Comparison of ENCODE assay signal across 13 cellular contexts in genomic region chr2:164881524-164881923, GRCh38. TPM values are rescaled to one million over a fixed set of nuclear protein-coding genes. Genes with fewer than 3 reads are reported as not detected.
A peak's percentile ranks its signal among the peaks of the same experiment; 100 is the strongest.
DNase-seq lines count a peak whose midpoint lies in the region; ATAC-seq and TF ChIP-seq lines count a peak whose summit lies in the region.
"Had no signal": no experiment of that assay in that cellular context is flagged by ENCODE, and none has a peak within 500 bp of the region (broad histone marks: within the 10 kb centered on the region; RNA-seq: fewer than 3 reads in every experiment).

No MANE protein-coding gene starts in this region.

- 79% methylated on average over 1 of the region's 1 CpG for WGBS in hepatocyte (ENCODE audit: low lambda C conversion rate, missing lambda C conversion rate)

- no peaks in the 10 kb centered on the region for H3K9me2 ChIP-seq in hepatocyte (replicated peaks; ENCODE audit: insufficient read depth)

- H3K4me3 ChIP-seq in ACC112 (ENCODE audit: low read depth, low read length), result no peak overlapping the region
- no peak overlapping the region for H3K4me3 ChIP-seq in hepatocyte
- H3K4me3 ChIP-seq: GM23248 had no signal

- H3K27ac ChIP-seq in ACC112 (ENCODE audit: low read depth, low read length) (no peak overlapping the region), hepatocyte (peak overlapping the region; percentile 29)
- H3K27ac ChIP-seq: C4-2B, GM23248 had no signal

- ATAC-seq in stimulated activated memory B cell treated with anti-CD40 and anti-IgM and Interleukin-4, amounts not matched to agents 10 μg/mL and 1 μg/mL and 100 μg/mL, for 72 hours, result no peak

- no peaks in the 10 kb centered on the region for H3K9me3 ChIP-seq in hepatocyte (ENCODE audit: low read depth)
- H3K9me3 ChIP-seq: BE2C had no signal

- no peaks in the 10 kb centered on the region for H3K9me3 Mint-ChIP-seq in stimulated activated memory B cell treated with anti-CD40 and anti-IgM and Interleukin-4, amounts not matched to agents 10 μg/mL and 1 μg/mL and 100 μg/mL, for 72 hours
- H3K9me3 Mint-ChIP-seq: H9 had no signal

- DNase-seq in EH (ENCODE audit: low read depth), result peak; percentile 26
- DNase-seq in hepatocyte (ENCODE audit: low spot score), result no peak
- DNase-seq in DMS153 treated with DMSO at 0.1 percent for 48 hours (lab: John Stamatoyannopoulos, UW; ENCODE audit: unreplicated experiment), result no peak
- DNase-seq in NCI-H526 (lab: John Stamatoyannopoulos, UW), result no peak
- no peak for DNase-seq in activated CD4-positive, alpha-beta T cell treated with anti-CD3 and anti-CD28 coated beads for 1 hour
- DNase-seq: BE2C; CD4-positive, alpha-beta memory T cell; DMS153; GM23248; H9 had no signal

- H2AFZ ChIP-seq in ACC112 (ENCODE audit: low read length, unreplicated experiment), result peak overlapping the region; percentile 12
- H2AFZ ChIP-seq in hepatocyte, result no peak overlapping the region
- H2AFZ ChIP-seq: GM23248 had no signal

- H3K27me3 ChIP-seq in ACC112 (ENCODE audit: insufficient read depth, low read length), result no peaks in the 10 kb centered on the region
- H3K27me3 ChIP-seq in hepatocyte, result no peaks in the 10 kb centered on the region
- H3K27me3 ChIP-seq: BE2C had no signal

- H3K4me1 ChIP-seq in ACC112 (ENCODE audit: control insufficient read depth, insufficient read depth, low read length, unreplicated experiment), result no peaks in the 10 kb centered on the region
- H3K4me1 ChIP-seq in hepatocyte (ENCODE audit: insufficient read depth), result no peaks in the 10 kb centered on the region
- H3K4me1 ChIP-seq: BE2C had no signal

- TF ChIP-seq CTCF in hepatocyte (IDR thresholded peaks at IDR 0.05; ENCODE audit: poor library complexity), result no peak

- H3K4me1 Mint-ChIP-seq in stimulated activated memory B cell treated with anti-CD40 and anti-IgM and Interleukin-4, amounts not matched to agents 10 μg/mL and 1 μg/mL and 100 μg/mL, for 72 hours, result peaks cover 18% of the 10 kb centered on the region
- H3K4me1 Mint-ChIP-seq: CD4-positive, alpha-beta memory T cell had no signal

- no peaks in the 10 kb centered on the region for H3K27me3 Mint-ChIP-seq in stimulated activated memory B cell treated with anti-CD40 and anti-IgM and Interleukin-4, amounts not matched to agents 10 μg/mL and 1 μg/mL and 100 μg/mL, for 72 hours
- H3K27me3 Mint-ChIP-seq: CD4-positive, alpha-beta memory T cell had no signal

- H3K27ac Mint-ChIP-seq in stimulated activated memory B cell treated with anti-CD40 and anti-IgM and Interleukin-4, amounts not matched to agents 10 μg/mL and 1 μg/mL and 100 μg/mL, for 72 hours, result peak overlapping the region; percentile 48
- H3K27ac Mint-ChIP-seq: CD4-positive, alpha-beta memory T cell had no signal

- H4K20me1 ChIP-seq in hepatocyte (ENCODE audit: insufficient read depth, poor library complexity, severe bottlenecking), result no peaks in the 10 kb centered on the region

- H3K4me3 Mint-ChIP-seq in stimulated activated memory B cell treated with anti-CD40 and anti-IgM and Interleukin-4, amounts not matched to agents 10 μg/mL and 1 μg/mL and 100 μg/mL, for 72 hours, result no peak overlapping the region
- H3K4me3 Mint-ChIP-seq: CD4-positive, alpha-beta memory T cell; H9 had no signal

- no peak overlapping the region for H3K4me2 ChIP-seq in hepatocyte

- H3K36me3 Mint-ChIP-seq in stimulated activated memory B cell treated with anti-CD40 and anti-IgM and Interleukin-4, amounts not matched to agents 10 μg/mL and 1 μg/mL and 100 μg/mL, for 72 hours, result no peaks in the 10 kb centered on the region
- H3K36me3 Mint-ChIP-seq: CD4-positive, alpha-beta memory T cell had no signal

- H3K36me3 ChIP-seq in ACC112 (ENCODE audit: insufficient read depth, low read length) (no peaks in the 10 kb centered on the region), hepatocyte (replicated peaks; ENCODE audit: insufficient read depth, low read depth) (no peaks in the 10 kb centered on the region)
- H3K36me3 ChIP-seq: BE2C had no signal

- H3K79me2 ChIP-seq in ACC112 (ENCODE audit: control insufficient read depth, insufficient read depth, low read length, unreplicated experiment) (no peaks in the 10 kb centered on the region), hepatocyte (no peaks in the 10 kb centered on the region)

RNA-seq across cellular contexts. Expression of gene COBLL1, which starts 39.9 kb away (rescaled TPM):
- 146 TPM in 2 replicates for total RNA-seq in hepatocyte
- polyA plus RNA-seq in hepatocyte, result 87.3 and 108 TPM in 2 replicates
- total RNA-seq: CD4-positive, alpha-beta memory T cell had no signal
